Comparison of ENCODE assay signal across 19 cellular contexts in the genomic region with DNA sequence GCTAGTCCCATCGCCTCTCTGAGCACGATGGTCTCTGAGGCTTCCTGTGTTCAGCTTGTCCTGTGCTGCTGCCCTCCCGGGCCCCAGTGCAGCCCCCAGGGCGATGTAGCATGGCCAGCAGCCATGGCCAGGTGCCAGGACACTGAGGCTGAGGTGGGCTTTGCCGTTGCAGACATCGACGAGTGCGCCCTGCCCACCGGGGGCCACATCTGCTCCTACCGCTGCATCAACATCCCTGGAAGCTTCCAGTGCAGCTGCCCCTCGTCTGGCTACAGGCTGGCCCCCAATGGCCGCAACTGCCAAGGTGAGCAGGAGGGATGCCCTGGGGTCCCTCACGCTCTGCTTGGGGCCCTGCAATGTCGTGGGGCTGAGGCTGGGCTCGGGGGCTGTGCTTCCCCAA. TPM values are rescaled to one million over a fixed set of nuclear protein-coding genes. Genes with fewer than 3 reads are reported as not detected.
DNase-seq lines count a peak whose midpoint lies in the region; ATAC-seq and TF ChIP-seq lines count a peak whose summit lies in the region.
"Had no signal": no experiment of that assay in that cellular context is flagged by ENCODE, and none has a peak within 500 bp of the region (broad histone marks: within the 10 kb centered on the region; RNA-seq: fewer than 3 reads in every experiment).

No MANE protein-coding gene starts in this region.

- DNase-seq in HFFc6 (no peak), chondrocyte (ENCODE audit: low spot score) (peak; percentile 90), mesenchymal stem cell (no peak), thoracic aorta (ENCODE audit: low spot score) (no peak), HUDEP-2 (lab: John Stamatoyannopoulos, UW; ENCODE audit: unreplicated experiment in 76 of 76) (no peak), AML-193 (lab: John Stamatoyannopoulos, UW) (no peak), hepatic stellate cell (ENCODE audit: low spot score) (no peak), nucleus accumbens (lab: John Stamatoyannopoulos, UW) (no peak)
- DNase-seq: activated B cell treated with CpG ODN at 0.5 μM for 24 hours; activated CD8-positive, alpha-beta memory T cell treated with anti-CD3 and anti-CD28 coated beads for 24 hours; effector CD8-positive, alpha-beta T cell; NCI-H1694; SIG-M5; stimulated activated CD4-positive, alpha-beta T cell treated with anti-CD3 and anti-CD28 coated beads, Interleukin-12 subunit alpha, Interleukin-12 subunit beta, amount 100 ng/mL, for 4 hours; T-helper 17 cell had no signal

- H3K27ac ChIP-seq in mesenchymal stem cell (ENCODE audit: low read length, poor library complexity, severe bottlenecking) (peak overlapping the region; percentile 72), thoracic aorta (peak overlapping the region; percentile 94 to 99)
- H3K27ac ChIP-seq: cardiac muscle cell, psoas muscle had no signal

- peak overlapping the region; percentile 22 to 93 for H2BK12ac ChIP-seq in mesenchymal stem cell (ENCODE audit: low read length in 2 of 2)

- H3K4ac ChIP-seq in mesenchymal stem cell (ENCODE audit: low read depth in 1 of 2, low read length in 2 of 2), result peak overlapping the region; percentile 47 to 86

- peaks cover 41% of the 10 kb centered on the region for H3K36me3 Mint-ChIP-seq in HFFc6 (ENCODE audit: low read depth)
- H3K36me3 Mint-ChIP-seq in chondrocyte (ENCODE audit: low read depth), result peaks cover 12% of the 10 kb centered on the region

- H2AFZ ChIP-seq in mesenchymal stem cell (ENCODE audit: low read depth, low read length), result no peak overlapping the region

- peaks cover 20% of the 10 kb centered on the region for H3K79me1 ChIP-seq in mesenchymal stem cell (replicated peaks; ENCODE audit: low read length, poor library complexity, severe bottlenecking)

- H3K27me3 ChIP-seq in mesenchymal stem cell (ENCODE audit: control insufficient read depth in 1 of 2, insufficient read depth in 1 of 2, low read length in 2 of 2) (no peaks in the 10 kb centered on the region), thoracic aorta (replicated peaks; ENCODE audit: insufficient read depth) (no peaks in the 10 kb centered on the region)
- H3K27me3 ChIP-seq: cardiac muscle cell had no signal

- peaks cover 78% of the 10 kb centered on the region in 2 experiments for H3K36me3 ChIP-seq in mesenchymal stem cell (ENCODE audit: control insufficient read depth in 1 of 2, insufficient read depth in 2 of 2, low read depth in 1 of 2, low read length in 2 of 2)
- peaks cover 4% of the 10 kb centered on the region for H3K36me3 ChIP-seq in thoracic aorta
- H3K36me3 ChIP-seq: cardiac muscle cell had no signal

- H3K4me2 ChIP-seq in mesenchymal stem cell (ENCODE audit: low read length, poor library complexity, severe bottlenecking), result no peak overlapping the region

- TF ChIP-seq CTCF in HFFc6 (IDR thresholded peaks at IDR 0.05), result no peak
- no peak for TF ChIP-seq CTCF in chondrocyte (IDR thresholded peaks at IDR 0.05)
- TF ChIP-seq CTCF in thoracic aorta (IDR thresholded peaks at IDR 0.05), result no peak

- H3K9ac ChIP-seq in mesenchymal stem cell (ENCODE audit: low read length), result peak overlapping the region; percentile 84

- H3K18ac ChIP-seq in mesenchymal stem cell (ENCODE audit: low read depth in 1 of 2, low read length in 2 of 2), result peak overlapping the region; percentile 23 to 79

- H2AK5ac ChIP-seq in mesenchymal stem cell (ENCODE audit: low read length, severe bottlenecking), result peak overlapping the region; percentile 83

- peaks cover 60% of the 10 kb centered on the region for H3K4me1 Mint-ChIP-seq in HFFc6 (ENCODE audit: low read depth)
- peaks cover 54% of the 10 kb centered on the region for H3K4me1 Mint-ChIP-seq in chondrocyte (ENCODE audit: low read depth)

- H3K9me3 Mint-ChIP-seq in HFFc6 (no peaks in the 10 kb centered on the region), chondrocyte (ENCODE audit: low read depth) (no peaks in the 10 kb centered on the region)
- H3K9me3 Mint-ChIP-seq: activated B cell treated with CpG ODN at 0.5 μM for 24 hours; activated T-helper 1 cell treated with anti-CD3 and anti-CD28 coated beads, Interleukin-12 subunit alpha, Interleukin-12 subunit beta, Interleukin-2, Interleukin-4 antibody, amounts not matched to agents 30 ng/mL and 10 ng/mL and 1 ng/mL, durations not matched to agents 14 hours and 24 hours and 36 hours had no signal

- H3K14ac ChIP-seq in mesenchymal stem cell (ENCODE audit: low read length in 2 of 2), result peak overlapping the region in 1 of 2 experiments; percentile 0

- peak overlapping the region; percentile 53 for H2BK15ac ChIP-seq in mesenchymal stem cell (ENCODE audit: low read depth, poor library complexity, severe bottlenecking)

- H3K23ac ChIP-seq in mesenchymal stem cell (ENCODE audit: low read length in 2 of 2), result no peak overlapping the region

- H3K9me3 ChIP-seq in mesenchymal stem cell (ENCODE audit: control insufficient read depth, low read length) (no peaks in the 10 kb centered on the region), thoracic aorta (no peaks in the 10 kb centered on the region)
- H3K9me3 ChIP-seq: psoas muscle had no signal

- H3K4me1 ChIP-seq in mesenchymal stem cell (ENCODE audit: control insufficient read depth, insufficient read depth, low read depth, low read length) (peaks cover 47% of the 10 kb centered on the region), thoracic aorta (ENCODE audit: control insufficient read depth in 1 of 2, low read depth in 2 of 2) (peaks cover 43 to 77% of the 10 kb centered on the region in 2 donors)

- H3K4me3 ChIP-seq in mesenchymal stem cell (ENCODE audit: insufficient read depth in 1 of 2, low read depth in 1 of 2, low read length in 2 of 2), result no peak overlapping the region
- no peak overlapping the region for H3K4me3 ChIP-seq in thoracic aorta
- H3K4me3 ChIP-seq: cardiac muscle cell, psoas muscle had no signal

- peak overlapping the region; percentile 7 for H2BK120ac ChIP-seq in mesenchymal stem cell (ENCODE audit: low read depth, low read length)

- H3K27ac Mint-ChIP-seq in HFFc6 (peak overlapping the region; percentile 45; the same call in 1 of the 2 replicates), chondrocyte (ENCODE audit: unreplicated experiment) (no peak overlapping the region)
- H3K27ac Mint-ChIP-seq: activated B cell treated with CpG ODN at 0.5 μM for 24 hours; activated T-helper 1 cell treated with anti-CD3 and anti-CD28 coated beads, Interleukin-12 subunit alpha, Interleukin-12 subunit beta, Interleukin-2, Interleukin-4 antibody, amounts not matched to agents 30 ng/mL and 10 ng/mL and 1 ng/mL, durations not matched to agents 14 hours and 24 hours and 36 hours; T-helper 17 cell had no signal

- H3K27me3 Mint-ChIP-seq in HFFc6 (ENCODE audit: insufficient read depth) (peaks cover 9% of the 10 kb centered on the region), chondrocyte (ENCODE audit: low read depth) (no peaks in the 10 kb centered on the region)

- WGBS in mesenchymal stem cell, result 96% methylated on average over 15 of the region's 15 CpGs

- ATAC-seq in thoracic aorta (ENCODE audit: insufficient number of reproducible peaks, low FRiP score, low read depth), result no peak
- ATAC-seq: left lobe of liver, T-helper 17 cell had no signal

- H3K4me3 Mint-ChIP-seq in HFFc6, result no peak overlapping the region; the same call in 1 of the 2 replicates
- no peak overlapping the region for H3K4me3 Mint-ChIP-seq in chondrocyte (ENCODE audit: unreplicated experiment)
- H3K4me3 Mint-ChIP-seq: activated B cell treated with CpG ODN at 0.5 μM for 24 hours; activated T-helper 1 cell treated with anti-CD3 and anti-CD28 coated beads, Interleukin-12 subunit alpha, Interleukin-12 subunit beta, Interleukin-2, Interleukin-4 antibody, amounts not matched to agents 30 ng/mL and 10 ng/mL and 1 ng/mL, durations not matched to agents 14 hours and 24 hours and 36 hours; T-helper 17 cell had no signal

- peak overlapping the region; percentile 62 for H4K8ac ChIP-seq in mesenchymal stem cell (ENCODE audit: low read length)

- peak overlapping the region; percentile 91 for H4K91ac ChIP-seq in mesenchymal stem cell (ENCODE audit: low read length)

- no peak overlapping the region for H2BK5ac ChIP-seq in mesenchymal stem cell (ENCODE audit: low read depth, low read length, poor library complexity, severe bottlenecking)

RNA-seq across cellular contexts. Expression of gene FBLN1, which starts 45.8 kb away (rescaled TPM):
- total RNA-seq in HFFc6 (2021; fragmentation: NEBNext Ultra II Directional; extraction: Animal tissue kit (Norgen Biotek cat#: 25700)), result 100 to 1,000 TPM; 199 to 346 (median 326) TPM
- total RNA-seq in chondrocyte (127 to 186 TPM (median 183 TPM) in 3 replicates), thoracic aorta (100 to 1,000 TPM; 587 to 972 TPM)
- polyA plus RNA-seq in mesenchymal stem cell (2013, experiment 1 of 2), result 190 TPM
- polyA plus RNA-seq in mesenchymal stem cell (2013, experiment 2 of 2), result 191 TPM
- total RNA-seq: activated B cell treated with CpG ODN at 0.5 μM for 24 hours; activated T-helper 1 cell treated with anti-CD3 and anti-CD28 coated beads, Interleukin-12 subunit alpha, Interleukin-12 subunit beta, Interleukin-2, Interleukin-4 antibody, amounts not matched to agents 30 ng/mL and 10 ng/mL and 1 ng/mL, durations not matched to agents 14 hours and 24 hours and 36 hours had no signal
